In the genomic region with DNA sequence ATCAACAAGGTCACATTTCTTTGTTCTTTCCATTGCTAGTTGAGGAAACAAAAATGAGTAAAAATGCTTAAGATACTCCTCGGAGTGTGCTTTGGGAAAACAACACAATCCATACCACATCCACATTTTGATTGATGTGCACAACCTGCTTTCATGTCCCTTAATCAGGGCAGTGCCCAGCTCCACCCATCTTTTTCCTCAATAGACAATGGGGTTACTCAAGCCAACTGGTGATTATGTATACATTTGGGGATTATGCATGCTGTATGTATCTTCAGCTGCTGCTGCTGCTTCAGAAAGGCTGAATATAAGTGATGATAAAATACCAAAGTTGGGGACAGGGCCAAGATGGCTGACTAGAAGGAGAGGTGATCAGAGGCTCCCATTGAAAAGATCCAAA, we compare ENCODE assay signal across 9 cellular contexts.
"Had no signal": no experiment of that assay in that cellular context is flagged by ENCODE, and none has a peak within 500 bp of the region (broad histone marks: within the 10 kb centered on the region; RNA-seq: fewer than 3 reads in every experiment).

No MANE protein-coding gene starts in this region.

- H3K36me3 ChIP-seq: HAP-1 had no signal

- H3K4me3 ChIP-seq: GM23248, GM23338, HAP-1 had no signal

- DNase-seq: GM23248, GOT3, H7, H9, HCEC 1CT, HFFc6 had no signal

- H3K9me3 ChIP-seq: HAP-1 had no signal

- H3K27ac ChIP-seq: GM23248 had no signal

- H3K4me1 ChIP-seq: HAP-1 had no signal

- ATAC-seq: GM23338, HCT116 had no signal
